Comparison of ENCODE assay signal across 8 cellular contexts in the genomic region with DNA sequence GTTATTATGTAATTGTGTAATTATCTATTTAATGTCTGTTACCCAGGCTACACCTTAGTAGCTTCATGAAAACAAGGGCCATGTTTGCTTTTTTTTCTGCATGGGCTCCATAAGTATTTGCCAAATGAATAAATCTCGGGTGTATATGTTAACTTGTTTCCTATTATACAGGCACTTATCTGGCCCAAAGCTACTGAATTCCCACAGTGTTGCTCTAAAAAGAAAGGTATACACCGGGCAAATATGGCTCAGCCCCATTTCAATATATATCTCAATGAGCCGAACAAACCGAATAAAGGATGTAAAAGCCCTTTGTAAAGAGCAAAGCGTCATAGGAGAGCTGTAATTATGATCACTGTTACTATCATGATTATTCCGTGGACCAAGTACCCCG. TPM values are rescaled to one million over a fixed set of nuclear protein-coding genes. Genes with fewer than 3 reads are reported as not detected.
DNase-seq lines count a peak whose midpoint lies in the region; ATAC-seq and TF ChIP-seq lines count a peak whose summit lies in the region.

No MANE protein-coding gene starts in this region.

- H3K4me1 ChIP-seq in heart right ventricle, result peaks cover 0 to 28% (median 18%) of the 10 kb centered on the region in 9 donors
- peaks cover 7 to 18% of the 10 kb centered on the region in 2 donors for H3K4me1 ChIP-seq in thyroid gland

- 5 to 7% methylated on average over 7 of the region's 7 CpGs for WGBS in heart right ventricle, 2 donors
- 12% methylated on average over 7 of the region's 7 CpGs for WGBS in thyroid gland, 2 donors

- no peaks in the 10 kb centered on the region for H3K27me3 ChIP-seq in heart right ventricle
- no peaks in the 10 kb centered on the region for H3K27me3 ChIP-seq in kidney epithelial cell (ENCODE audit: control insufficient read depth, insufficient read depth, low read length)
- no peaks in the 10 kb centered on the region for H3K27me3 ChIP-seq in thyroid gland

- no peaks in the 10 kb centered on the region for H3K9me3 ChIP-seq in heart right ventricle
- H3K9me3 ChIP-seq in thyroid gland, result no peaks in the 10 kb centered on the region

- peak overlapping the region; percentile 57 to 98 (median 92) for H3K4me3 ChIP-seq in heart right ventricle
- H3K4me3 ChIP-seq in kidney epithelial cell (ENCODE audit: low read depth, low read length), result peak overlapping the region; percentile 67
- peak overlapping the region; percentile 54 to 78 (median 59) for H3K4me3 ChIP-seq in thyroid gland (replicated peaks in 1 of 3)

- no peaks in the 10 kb centered on the region for H3K9me3 Mint-ChIP-seq in activated naive CD4-positive, alpha-beta T cell treated with anti-CD3 and anti-CD28 coated beads, Interleukin-2, amount 50 U/mL, for 72 hours

- ATAC-seq in heart right ventricle (peak in 1 of 8 donors; percentile 2), left cardiac atrium (no peak), GM21390 (IDR thresholded peaks at IDR 0.05; ENCODE audit: unreplicated experiment) (no peak)
- ATAC-seq in activated naive CD4-positive, alpha-beta T cell treated with anti-CD3 and anti-CD28 coated beads, Interleukin-2, amount 50 U/mL, for 72 hours, result no peak

- no peak for TF ChIP-seq POLR2A in thyroid gland (IDR thresholded peaks at IDR 0.05)

- H3K36me3 Mint-ChIP-seq in activated naive CD4-positive, alpha-beta T cell treated with anti-CD3 and anti-CD28 coated beads, Interleukin-2, amount 50 U/mL, for 72 hours, result peaks cover 6 to 10% of the 10 kb centered on the region in 2 donors

- H3K36me3 ChIP-seq in heart right ventricle (peaks cover 0 to 7% (median 0%) of the 10 kb centered on the region in 9 donors), kidney epithelial cell (ENCODE audit: control insufficient read depth, insufficient read depth, low read length) (no peaks in the 10 kb centered on the region), thyroid gland (no peaks in the 10 kb centered on the region)

- TF ChIP-seq CTCF in heart right ventricle (IDR thresholded peaks at IDR 0.05), result no peak
- no peak for TF ChIP-seq CTCF in kidney epithelial cell (IDR thresholded peaks at IDR 0.05; ENCODE audit: insufficient read depth, low read length, poor library complexity, severe bottlenecking)
- TF ChIP-seq CTCF in thyroid gland (IDR thresholded peaks at IDR 0.05), result no peak

- peak overlapping the region; percentile 92 to 93 for H3K27ac Mint-ChIP-seq in activated naive CD4-positive, alpha-beta T cell treated with anti-CD3 and anti-CD28 coated beads, Interleukin-2, amount 50 U/mL, for 72 hours

- intact Hi-C loops in heart right ventricle (cut with DNase I), result no loop called here
- intact Hi-C loops in left cardiac atrium (cut with DNase I), result no loop called here
- intact Hi-C loops in thyroid gland (cut with DNase I), result no loop called here

- DNase-seq in heart right ventricle, result no peak
- no peak for DNase-seq in left cardiac atrium
- no peak for DNase-seq in activated naive CD4-positive, alpha-beta T cell treated with anti-CD3 and anti-CD28 coated beads, Interleukin-2, amount 50 U/mL, for 72 hours (ENCODE audit: low spot score in 2 of 2)
- no peak for DNase-seq in kidney epithelial cell (ENCODE audit: low read depth)
- DNase-seq in thyroid gland, result no peak
- DNase-seq in ureter (ENCODE audit: low spot score), result no peak
- no peak for DNase-seq in NCI-H2081 treated with DMSO at 0.1 percent for 48 hours (lab: John Stamatoyannopoulos, UW)

- H3K27ac ChIP-seq in heart right ventricle (peak overlapping the region in 4 of 10 donors; percentile 54 to 87 (median 80)), thyroid gland (peak overlapping the region in 1 of 3 donors; percentile 58)

RNA-seq across cellular contexts. Expression of gene PAQR3, which starts 0.8 kb away (rescaled TPM):
- total RNA-seq in heart right ventricle (10 to 100 TPM in 2 of 10 donors, 1 to 10 TPM in 8; 5.7 to 10.6 (median 8.2) TPM), left cardiac atrium (10 to 100 TPM in 1 of 2 donors, 1 to 10 TPM in 1; 7.7 to 10.3 TPM), kidney epithelial cell (69.0 and 79.0 TPM in 2 replicates), thyroid gland (10 to 100 TPM; 12.5 to 18.8 (median 15.2) TPM), ureter (15.6 TPM)
- 1 to 10 TPM; 3.6 to 4.4 TPM for polyA plus RNA-seq in heart right ventricle
- total RNA-seq in activated naive CD4-positive, alpha-beta T cell treated with anti-CD3 and anti-CD28 coated beads, Interleukin-2, amount 50 U/mL, for 72 hours, result 10 to 100 TPM in 1 of 2 donors, 1 to 10 TPM in 1; 7.1 to 16.7 TPM
